Comparison of ENCODE assay signal across 2 cellular contexts in genomic region chr7:101018271-101019167, GRCh38.
TF ChIP-seq lines count a peak whose summit lies in the region.

No MANE protein-coding gene starts in this region.

TF ChIP-seq in GM23338, 12 proteins besides CTCF, POLR2A, EP300 and RAD21 (continued from another document):
- TF ChIP-seq, protein P1, sequence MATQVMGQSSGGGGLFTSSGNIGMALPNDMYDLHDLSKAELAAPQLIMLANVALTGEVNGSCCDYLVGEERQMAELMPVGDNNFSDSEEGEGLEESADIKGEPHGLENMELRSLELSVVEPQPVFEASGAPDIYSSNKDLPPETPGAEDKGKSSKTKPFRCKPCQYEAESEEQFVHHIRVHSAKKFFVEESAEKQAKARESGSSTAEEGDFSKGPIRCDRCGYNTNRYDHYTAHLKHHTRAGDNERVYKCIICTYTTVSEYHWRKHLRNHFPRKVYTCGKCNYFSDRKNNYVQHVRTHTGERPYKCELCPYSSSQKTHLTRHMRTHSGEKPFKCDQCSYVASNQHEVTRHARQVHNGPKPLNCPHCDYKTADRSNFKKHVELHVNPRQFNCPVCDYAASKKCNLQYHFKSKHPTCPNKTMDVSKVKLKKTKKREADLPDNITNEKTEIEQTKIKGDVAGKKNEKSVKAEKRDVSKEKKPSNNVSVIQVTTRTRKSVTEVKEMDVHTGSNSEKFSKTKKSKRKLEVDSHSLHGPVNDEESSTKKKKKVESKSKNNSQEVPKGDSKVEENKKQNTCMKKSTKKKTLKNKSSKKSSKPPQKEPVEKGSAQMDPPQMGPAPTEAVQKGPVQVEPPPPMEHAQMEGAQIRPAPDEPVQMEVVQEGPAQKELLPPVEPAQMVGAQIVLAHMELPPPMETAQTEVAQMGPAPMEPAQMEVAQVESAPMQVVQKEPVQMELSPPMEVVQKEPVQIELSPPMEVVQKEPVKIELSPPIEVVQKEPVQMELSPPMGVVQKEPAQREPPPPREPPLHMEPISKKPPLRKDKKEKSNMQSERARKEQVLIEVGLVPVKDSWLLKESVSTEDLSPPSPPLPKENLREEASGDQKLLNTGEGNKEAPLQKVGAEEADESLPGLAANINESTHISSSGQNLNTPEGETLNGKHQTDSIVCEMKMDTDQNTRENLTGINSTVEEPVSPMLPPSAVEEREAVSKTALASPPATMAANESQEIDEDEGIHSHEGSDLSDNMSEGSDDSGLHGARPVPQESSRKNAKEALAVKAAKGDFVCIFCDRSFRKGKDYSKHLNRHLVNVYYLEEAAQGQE (IDR thresholded peaks at IDR 0.05; ENCODE audit: unreplicated experiment), result no peak
- TF ChIP-seq POLR2AphosphoS5 (IDR thresholded peaks at IDR 0.05; ENCODE audit: low read depth), result no peak
- TF ChIP-seq NANOG (IDR thresholded peaks at IDR 0.05; ENCODE audit: borderline replicate concordance), result no peak
- no peak for TF ChIP-seq STAT1 (IDR thresholded peaks at IDR 0.05; ENCODE audit: unreplicated experiment)
- no peak for TF ChIP-seq EZH2 (IDR thresholded peaks at IDR 0.05; ENCODE audit: low read depth, unreplicated experiment)
- TF ChIP-seq, protein P2, sequence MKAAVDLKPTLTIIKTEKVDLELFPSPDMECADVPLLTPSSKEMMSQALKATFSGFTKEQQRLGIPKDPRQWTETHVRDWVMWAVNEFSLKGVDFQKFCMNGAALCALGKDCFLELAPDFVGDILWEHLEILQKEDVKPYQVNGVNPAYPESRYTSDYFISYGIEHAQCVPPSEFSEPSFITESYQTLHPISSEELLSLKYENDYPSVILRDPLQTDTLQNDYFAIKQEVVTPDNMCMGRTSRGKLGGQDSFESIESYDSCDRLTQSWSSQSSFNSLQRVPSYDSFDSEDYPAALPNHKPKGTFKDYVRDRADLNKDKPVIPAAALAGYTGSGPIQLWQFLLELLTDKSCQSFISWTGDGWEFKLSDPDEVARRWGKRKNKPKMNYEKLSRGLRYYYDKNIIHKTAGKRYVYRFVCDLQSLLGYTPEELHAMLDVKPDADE (IDR thresholded peaks at IDR 0.05), result no peak
- no peak for TF ChIP-seq ZNF331 (CRISPR knock-in tag; IDR thresholded peaks at IDR 0.05; ENCODE audit: low read depth)

TF ChIP-seq in SK-N-SH treated with all-trans-retinoic acid at 6 μM for 48 hours, 23 proteins besides CTCF, POLR2A, EP300 and RAD21 (continued from another document):
- TF ChIP-seq, protein P3, sequence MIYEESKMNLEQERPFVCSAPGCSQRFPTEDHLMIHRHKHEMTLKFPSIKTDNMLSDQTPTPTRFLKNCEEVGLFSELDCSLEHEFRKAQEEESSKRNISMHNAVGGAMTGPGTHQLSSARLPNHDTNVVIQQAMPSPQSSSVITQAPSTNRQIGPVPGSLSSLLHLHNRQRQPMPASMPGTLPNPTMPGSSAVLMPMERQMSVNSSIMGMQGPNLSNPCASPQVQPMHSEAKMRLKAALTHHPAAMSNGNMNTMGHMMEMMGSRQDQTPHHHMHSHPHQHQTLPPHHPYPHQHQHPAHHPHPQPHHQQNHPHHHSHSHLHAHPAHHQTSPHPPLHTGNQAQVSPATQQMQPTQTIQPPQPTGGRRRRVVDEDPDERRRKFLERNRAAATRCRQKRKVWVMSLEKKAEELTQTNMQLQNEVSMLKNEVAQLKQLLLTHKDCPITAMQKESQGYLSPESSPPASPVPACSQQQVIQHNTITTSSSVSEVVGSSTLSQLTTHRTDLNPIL (CRISPR knock-in tag; IDR thresholded peaks at IDR 0.05; ENCODE audit: low read depth), result no peak
- TF ChIP-seq, protein P4, sequence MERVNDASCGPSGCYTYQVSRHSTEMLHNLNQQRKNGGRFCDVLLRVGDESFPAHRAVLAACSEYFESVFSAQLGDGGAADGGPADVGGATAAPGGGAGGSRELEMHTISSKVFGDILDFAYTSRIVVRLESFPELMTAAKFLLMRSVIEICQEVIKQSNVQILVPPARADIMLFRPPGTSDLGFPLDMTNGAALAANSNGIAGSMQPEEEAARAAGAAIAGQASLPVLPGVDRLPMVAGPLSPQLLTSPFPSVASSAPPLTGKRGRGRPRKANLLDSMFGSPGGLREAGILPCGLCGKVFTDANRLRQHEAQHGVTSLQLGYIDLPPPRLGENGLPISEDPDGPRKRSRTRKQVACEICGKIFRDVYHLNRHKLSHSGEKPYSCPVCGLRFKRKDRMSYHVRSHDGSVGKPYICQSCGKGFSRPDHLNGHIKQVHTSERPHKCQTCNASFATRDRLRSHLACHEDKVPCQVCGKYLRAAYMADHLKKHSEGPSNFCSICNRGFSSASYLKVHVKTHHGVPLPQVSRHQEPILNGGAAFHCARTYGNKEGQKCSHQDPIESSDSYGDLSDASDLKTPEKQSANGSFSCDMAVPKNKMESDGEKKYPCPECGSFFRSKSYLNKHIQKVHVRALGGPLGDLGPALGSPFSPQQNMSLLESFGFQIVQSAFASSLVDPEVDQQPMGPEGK (CRISPR knock-in tag; IDR thresholded peaks at IDR 0.05; ENCODE audit: borderline replicate concordance), result no peak
- no peak for TF ChIP-seq POU6F1 (CRISPR knock-in tag; IDR thresholded peaks at IDR 0.05; ENCODE audit: borderline replicate concordance, low read depth)
- no peak for TF ChIP-seq BACH2 (CRISPR knock-in tag; IDR thresholded peaks at IDR 0.05; ENCODE audit: borderline replicate concordance)
- TF ChIP-seq ZC3H10 (CRISPR knock-in tag; IDR thresholded peaks at IDR 0.05), result no peak
- no peak for TF ChIP-seq OSR1 (CRISPR knock-in tag; IDR thresholded peaks at IDR 0.05)
- TF ChIP-seq TCF4 (CRISPR knock-in tag; IDR thresholded peaks at IDR 0.05; ENCODE audit: borderline replicate concordance), result no peak
- no peak for TF ChIP-seq SNAI2 (CRISPR knock-in tag; IDR thresholded peaks at IDR 0.05)
- no peak for TF ChIP-seq TSHZ2 (CRISPR knock-in tag; IDR thresholded peaks at IDR 0.05)
- no peak for TF ChIP-seq GLIS3 (CRISPR knock-in tag; IDR thresholded peaks at IDR 0.05)
